ENCODE assay signal across 10 cellular contexts in genomic region chr7:148722340-148723165, GRCh38.
A peak's percentile ranks its signal among the peaks of the same experiment; 100 is the strongest.
DNase-seq lines count a peak whose midpoint lies in the region; ATAC-seq and TF ChIP-seq lines count a peak whose summit lies in the region.
"Had no signal": no experiment of that assay in that cellular context is flagged by ENCODE, and none has a peak within 500 bp of the region (broad histone marks: within the 10 kb centered on the region; RNA-seq: fewer than 3 reads in every experiment).

No MANE protein-coding gene starts in this region.

- H3K4me3 ChIP-seq in NB4 (ENCODE audit: low read depth, low read length) = no peak overlapping the region
- no peak overlapping the region for H3K4me3 ChIP-seq in choroid plexus epithelial cell (ENCODE audit: low read depth, low read length)
- H3K4me3 ChIP-seq: tibial artery had no signal

- ATAC-seq in GM19023 (IDR thresholded peaks at IDR 0.05; ENCODE audit: unreplicated experiment) = no peak
- ATAC-seq in GM19463 (IDR thresholded peaks at IDR 0.05; ENCODE audit: unreplicated experiment) = no peak

- TF ChIP-seq POLR2A in NB4 (IDR thresholded peaks at IDR 0.05; ENCODE audit: extremely low read depth, insufficient read length) = no peak

- TF ChIP-seq CTCF in NB4 (IDR thresholded peaks at IDR 0.05; ENCODE audit: low read depth, low read length) = no peak
- no peak for TF ChIP-seq CTCF in choroid plexus epithelial cell (conservative IDR thresholded peaks at IDR 0.05; ENCODE audit: low read depth, low read length)

- DNase-seq in NCI-H2081 (lab: John Stamatoyannopoulos, UW) (peak; percentile 34 to 74), NCI-H2081 treated with DMSO at 0.1 percent for 48 hours (lab: John Stamatoyannopoulos, UW) (no peak), NB4 (ENCODE audit: low read depth) (peak; percentile 68), choroid plexus epithelial cell (ENCODE audit: low read depth) (peak; percentile 21), pons (ENCODE audit: low spot score) (peak; percentile 14), HuH-7.5 (ENCODE audit: low spot score) (no peak)
- DNase-seq: NCI-H774, tibial artery had no signal

Comparison
In these comparisons a context has a peak if more than half of its experiments do, and no peak if none do; other contexts are left out.
1. DNase-seq: peak in NCI-H2081 (2 of 2), NB4 (single experiment), choroid plexus epithelial cell (single experiment) and pons (single experiment); none in NCI-H2081 treated with DMSO at 0.1 percent for 48 hours (single experiment) and HuH-7.5 (single experiment).